In genomic region chr12:68746572-68747180, GRCh38 we compare ENCODE assay signal across 8 cellular contexts. TPM values are rescaled to one million over a fixed set of nuclear protein-coding genes. Genes with fewer than 3 reads are reported as not detected.
A peak's percentile ranks its signal among the peaks of the same experiment; 100 is the strongest.
DNase-seq lines count a peak whose midpoint lies in the region; TF ChIP-seq lines count a peak whose summit lies in the region.

No MANE protein-coding gene starts in this region.

- H4K5ac ChIP-seq in H9 (ENCODE audit: insufficient read length, low read depth, low read length): no peak overlapping the region

- no peaks in the 10 kb centered on the region for H3K79me2 ChIP-seq in H9 (ENCODE audit: insufficient read depth, low read length)

- H3K27ac Mint-ChIP-seq in H9 (peak overlapping the region; percentile 77 to 96 (median 80)), MCF 10A (ENCODE audit: low read depth, unreplicated experiment) (peak overlapping the region; percentile 78)

- H3T11ph ChIP-seq in H9 (ENCODE audit: low read length): no peak overlapping the region

- H3K9ac ChIP-seq in H9 (ENCODE audit: extremely low read depth, insufficient read length, low read length): peak overlapping the region; percentile 86

- no peak overlapping the region for H2BK120ac ChIP-seq in H9 (ENCODE audit: low read depth, low read length, poor library complexity, severe bottlenecking)

- no peaks in the 10 kb centered on the region for H3K9me3 ChIP-seq in H9 (ENCODE audit: control insufficient read depth, low read depth, low read length)
- no peaks in the 10 kb centered on the region for H3K9me3 ChIP-seq in iPS-18c (ENCODE audit: control insufficient read depth, insufficient read depth, low read length)

- POLR2A ChIA-PET in GM10248 (lab: Yijun Ruan, JAX) (interaction anchor here (0.6 to 2.1 kb wide), 3 partner anchors 20 to 372 kb away, joined by 4 to 19 read pairs (median 7); partner anchors contain the start of gene MDM2), MCF 10A (lab: Yijun Ruan, JAX) (interaction anchor here (0.6 to 2.8 kb wide), 31 partner anchors 10 to 416 kb away, joined by 3 to 106 read pairs (median 4); partner anchors contain the start of genes MDM2, NUP107 and RAP1B)

- no peaks in the 10 kb centered on the region for H3K4me1 ChIP-seq in H9 (ENCODE audit: insufficient read depth, low read length)

- H3K4me3 ChIP-seq in LNCaP clone FGC (ENCODE audit: low read depth, low read length) (peak overlapping the region; percentile 77), iPS-18c (ENCODE audit: insufficient read depth, low read depth, low read length) (peak overlapping the region; percentile 82), skeletal muscle cell (ENCODE audit: low read depth, low read length) (peak overlapping the region; percentile 85)

- H2AFZ ChIP-seq in H9 (ENCODE audit: low read length): no peak overlapping the region

- no peak for TF ChIP-seq CTCF in GM10248 (IDR thresholded peaks at IDR 0.05; ENCODE audit: control extremely low read depth, extremely low read depth, low read depth, missing control alignments)
- no peak for TF ChIP-seq CTCF in H9 (conservative IDR thresholded peaks at IDR 0.05)
- no peak for TF ChIP-seq CTCF in LNCaP clone FGC (IDR thresholded peaks at IDR 0.05; ENCODE audit: control insufficient read depth, extremely low read depth, insufficient read depth)
- no peak for TF ChIP-seq CTCF in MCF 10A (IDR thresholded peaks at IDR 0.05; ENCODE audit: unreplicated experiment)

- CTCF ChIA-PET in GM10248 (lab: Yijun Ruan, JAX): interaction anchor here (1.0 to 2.1 kb wide), 5 partner anchors 11 to 524 kb away, joined by 3 to 6 read pairs (median 3); partner anchors contain the start of gene MDM2
- CTCF ChIA-PET in MCF 10A (lab: Yijun Ruan, JAX): interaction anchor here (0.6 to 1.4 kb wide), 12 partner anchors 14 to 571 kb away, joined by 3 to 7 read pairs (median 4); no protein-coding TSS in a partner anchor

- no peak overlapping the region for H2AK5ac ChIP-seq in H9 (ENCODE audit: insufficient read length, low read length)

- H3K4me2 ChIP-seq in H9 (ENCODE audit: insufficient read depth, insufficient read length, low read length): peak overlapping the region; percentile 88

- peaks cover 6% of the 10 kb centered on the region for H3K23me2 ChIP-seq in H9 (ENCODE audit: insufficient read length, low read depth, low read length, poor library complexity, severe bottlenecking)

- no peak overlapping the region for H4K91ac ChIP-seq in H9 (ENCODE audit: insufficient read length, low read depth, low read length)

- H3K36me3 Mint-ChIP-seq in H9 (ENCODE audit: insufficient read depth in 1 of 3, low read depth in 3 of 3): peaks cover 0 to 28% (median 22%) of the 10 kb centered on the region in 3 experiments; a peak in 6 of 7 replicates
- H3K36me3 Mint-ChIP-seq in MCF 10A (ENCODE audit: insufficient read depth, unreplicated experiment): peaks cover 25% of the 10 kb centered on the region

- DNase-seq in GM10248 (ENCODE audit: extremely low spot score): peak; percentile 52
- DNase-seq in H9: peak; percentile 55
- no peak for DNase-seq in LNCaP clone FGC (ENCODE audit: low read depth)
- DNase-seq in T-helper 22 cell (ENCODE audit: low read depth): peak; percentile 4
- DNase-seq in MCF 10A (ENCODE audit: unreplicated experiment): peak; percentile 73
- no peak for DNase-seq in skeletal muscle cell (ENCODE audit: low read depth)
- no peak for DNase-seq in effector CD4-positive, alpha-beta T cell

- BruUV-seq in MCF 10A (replicated peaks; lab: Mats Ljungman, UMichigan): no TSS peak

- H3K56ac ChIP-seq in H9 (ENCODE audit: insufficient read length, low read depth, low read length): no peak overlapping the region

- peak overlapping the region; percentile 75 for H3K14ac ChIP-seq in H9 (ENCODE audit: insufficient read depth, low read length)

- no peak overlapping the region for H2BK5ac ChIP-seq in H9 (ENCODE audit: insufficient read length, low read length)

- intact Hi-C loops in MCF 10A (cut with micrococcal nuclease): loop anchor here (1.0 to 5.0 kb wide), 4 partner anchors 39 to 388 kb away; no protein-coding TSS in a partner anchor

- H3K4me1 Mint-ChIP-seq in H9 (peaks cover 12 to 17% of the 10 kb centered on the region in 2 experiments), MCF 10A (ENCODE audit: insufficient read depth, unreplicated experiment) (peaks cover 23% of the 10 kb centered on the region)

- H3K9me3 Mint-ChIP-seq in H9 (no peaks in the 10 kb centered on the region), MCF 10A (ENCODE audit: unreplicated experiment) (no peaks in the 10 kb centered on the region)

- H2BK15ac ChIP-seq in H9 (ENCODE audit: low read depth, low read length): no peak overlapping the region

- no peak overlapping the region for H3K4ac ChIP-seq in H9 (ENCODE audit: low read depth, low read length)

- no peaks in the 10 kb centered on the region for H3K27me3 ChIP-seq in H9 (ENCODE audit: insufficient read depth, low read length)

- H4K20me1 ChIP-seq in H9 (ENCODE audit: control insufficient read depth, insufficient read depth, insufficient read length): no peaks in the 10 kb centered on the region

- no CpG with 5 or more reads among the region's 15 CpGs for whole genome bisulfite sequencing in H9 (ENCODE audit: extremely low coverage, insufficient read length, low lambda C conversion rate)

- H3K27me3 Mint-ChIP-seq in H9 (ENCODE audit: low read depth): no peaks in the 10 kb centered on the region
- no peaks in the 10 kb centered on the region for H3K27me3 Mint-ChIP-seq in MCF 10A (ENCODE audit: insufficient read depth, unreplicated experiment)

- H2BK12ac ChIP-seq in H9 (ENCODE audit: insufficient read length, low read depth, low read length): no peak overlapping the region

- H3K4me3 Mint-ChIP-seq in H9: peak overlapping the region; percentile 96 to 99
- peak overlapping the region; percentile 96 for H3K4me3 Mint-ChIP-seq in MCF 10A (ENCODE audit: unreplicated experiment)

- H3K27ac ChIP-seq in H9 (ENCODE audit: insufficient read length, low read depth, low read length): no peak overlapping the region

- no peak overlapping the region for H2BK20ac ChIP-seq in H9 (ENCODE audit: low read depth, low read length, poor library complexity, severe bottlenecking)

- no peak overlapping the region for H4K8ac ChIP-seq in H9 (replicated peaks; ENCODE audit: insufficient read length, low read depth, low read length)

- H3K23ac ChIP-seq in H9 (ENCODE audit: insufficient read length, low read depth, low read length): no peak overlapping the region

- H3K18ac ChIP-seq in H9 (ENCODE audit: insufficient read length, low read depth, low read length): no peak overlapping the region

- no peaks in the 10 kb centered on the region for H3K79me1 ChIP-seq in H9 (ENCODE audit: insufficient read depth, low read depth, low read length, poor library complexity, severe bottlenecking)

RNA-seq across cellular contexts. Expression of gene SLC35E3, which starts 0.7 kb away (rescaled TPM):
- total RNA-seq in H9 (2021) (17.2 and 17.9 TPM in 2 replicates), MCF 10A (2022) (7.3 and 7.6 TPM in 2 replicates)

RNA-seq across cellular contexts. Expression of gene NUP107, which starts 59.9 kb away (rescaled TPM):
- total RNA-seq in H9 (2021) (142 and 147 TPM in 2 replicates), MCF 10A (2022) (48.1 and 54.5 TPM in 2 replicates)

Comparison
In these comparisons a context has a peak if more than half of its experiments do, and no peak if none do; other contexts are left out.
1. DNase-seq: peak in GM10248 (single experiment), H9 (single experiment), T-helper 22 cell (single experiment) and MCF 10A (single experiment); none in LNCaP clone FGC (single experiment), skeletal muscle cell (single experiment) and effector CD4-positive, alpha-beta T cell (single experiment).
2. Peak in every context shown above with its lines, with median percentiles within 50 percentile points of each other: H3K4me3 ChIP-seq.